ENCODE assay signal across 23 cellular contexts in genomic region chr4:7683126-7683703, GRCh38.
DNase-seq lines count a peak whose midpoint lies in the region; ATAC-seq, FAIRE-seq and TF ChIP-seq lines count a peak whose summit lies in the region.
"Had no signal": no experiment of that assay in that cellular context is flagged by ENCODE, and none has a peak within 500 bp of the region (broad histone marks: within the 10 kb centered on the region; RNA-seq: fewer than 3 reads in every experiment).

No MANE protein-coding gene starts in this region.

- TF ChIP-seq POLR2A in esophagus squamous epithelium (IDR thresholded peaks at IDR 0.05) = no peak
- TF ChIP-seq POLR2A in GM12891 (IDR thresholded peaks at IDR 0.05; ENCODE audit: low read depth, low read length) = no peak

- H3K27ac ChIP-seq in left lung (no peak overlapping the region), esophagus squamous epithelium (no peak overlapping the region)
- H3K27ac ChIP-seq: 22Rv1, BLaER1, C4-2B, GM23248 had no signal

- 90% methylated on average over 2 of the region's 5 CpGs; no CpG with 5 or more reads in 1 of the 2 donors for WGBS in esophagus squamous epithelium, 2 donors

- ATAC-seq in Right ventricle myocardium inferior (no peak), left ventricle myocardium superior (no peak), T-helper 17 cell (no peak), left lung (no peak)
- ATAC-seq: CD8-positive, alpha-beta T cell; HCT116 had no signal

- H3K9me3 ChIP-seq in T-helper 17 cell (ENCODE audit: control insufficient read depth, low read length, poor library complexity, severe bottlenecking) (no peaks in the 10 kb centered on the region), left lung (peaks cover 0 to 22% of the 10 kb centered on the region in 2 donors), esophagus squamous epithelium (peaks cover 0 to 8% (median 0%) of the 10 kb centered on the region in 3 donors)
- H3K9me3 ChIP-seq: BLaER1 had no signal

- H3K27me3 ChIP-seq in left lung (peaks cover 0 to 13% of the 10 kb centered on the region in 2 donors), esophagus squamous epithelium (peaks cover 0 to 22% (median 0%) of the 10 kb centered on the region in 4 donors)
- H3K27me3 ChIP-seq: BLaER1 had no signal

- H3K4me1 Mint-ChIP-seq in T-helper 17 cell = no peaks in the 10 kb centered on the region
- H3K4me1 Mint-ChIP-seq: B cell; CD4-positive, CD25-positive, alpha-beta regulatory T cell had no signal

- no peak for TF ChIP-seq CTCF in left lung (IDR thresholded peaks at IDR 0.05)
- TF ChIP-seq CTCF in esophagus squamous epithelium (IDR thresholded peaks at IDR 0.05) = no peak

- no peak overlapping the region for H3K4me3 Mint-ChIP-seq in T-helper 17 cell
- H3K4me3 Mint-ChIP-seq: B cell; CD4-positive, CD25-positive, alpha-beta regulatory T cell; CD8-positive, alpha-beta T cell; H9; HFFc6 had no signal

- H3K27me3 Mint-ChIP-seq in T-helper 17 cell = no peaks in the 10 kb centered on the region
- H3K27me3 Mint-ChIP-seq: B cell had no signal

- peak overlapping the region; percentile 1 for H3K27ac Mint-ChIP-seq in T-helper 17 cell
- H3K27ac Mint-ChIP-seq: B cell; CD4-positive, CD25-positive, alpha-beta regulatory T cell; CD8-positive, alpha-beta T cell; H9; HFFc6 had no signal

- H3K36me3 ChIP-seq in left lung = no peaks in the 10 kb centered on the region
- H3K36me3 ChIP-seq in esophagus squamous epithelium = no peaks in the 10 kb centered on the region

- H3K4me3 ChIP-seq in left lung (no peak overlapping the region), esophagus squamous epithelium (no peak overlapping the region)
- H3K4me3 ChIP-seq: BLaER1, GM23248 had no signal

- intact Hi-C loops in Right ventricle myocardium inferior (cut with DNase I) (no loop called here), left ventricle myocardium superior (cut with micrococcal nuclease) (no loop called here), left lung (cut with DNase I) (no loop called here), esophagus squamous epithelium (cut with DNase I) (no loop called here)

- H3K4me1 ChIP-seq in left lung = no peaks in the 10 kb centered on the region
- peaks cover 0 to 8% (median 0%) of the 10 kb centered on the region in 3 donors for H3K4me1 ChIP-seq in esophagus squamous epithelium
- H3K4me1 ChIP-seq: Caco-2 had no signal

- peak; percentile 26 for DNase-seq in Right ventricle myocardium inferior (ENCODE audit: missing footprints)
- no peak for DNase-seq in left ventricle myocardium superior
- no peak for DNase-seq in T-helper 17 cell
- DNase-seq in left lung = peak; percentile 11 to 23
- no peak for DNase-seq in urothelium cell line (ENCODE audit: low spot score)
- no peak for DNase-seq in esophagus squamous epithelium (lab: John Stamatoyannopoulos, UW)
- DNase-seq in GM12891 (ENCODE audit: insufficient read length, low spot score) = no peak
- DNase-seq: Caco-2; CD4-positive, CD25-positive, alpha-beta regulatory T cell; CD8-positive, alpha-beta T cell; DMS153; DND-41; GM23248; H9; HFFc6 had no signal

- H3K36me3 Mint-ChIP-seq in T-helper 17 cell (ENCODE audit: low read depth) = no peaks in the 10 kb centered on the region
- H3K36me3 Mint-ChIP-seq: CD4-positive, CD25-positive, alpha-beta regulatory T cell; CD8-positive, alpha-beta T cell had no signal

- FAIRE-seq in urothelium cell line (lab: Jason Lieb, UNC) (no peak), GM12891 (lab: Jason Lieb, UNC) (no peak)
- FAIRE-seq: A204.1, G401.6, GM19239 had no signal

TF ChIP-seq in GM12891, 5 proteins besides CTCF, POLR2A, EP300 and RAD21:
- no peak for TF ChIP-seq PAX5 (IDR thresholded peaks at IDR 0.05; ENCODE audit: insufficient read depth, low read length, severe bottlenecking)
- TF ChIP-seq SPI1 (IDR thresholded peaks at IDR 0.05; ENCODE audit: low read depth, low read length) = no peak
- no peak for TF ChIP-seq POLR2AphosphoS5 (IDR thresholded peaks at IDR 0.05; ENCODE audit: low read depth, low read length)
- no peak for TF ChIP-seq POU2F2 (IDR thresholded peaks at IDR 0.05; ENCODE audit: low read depth, low read length)
- TF ChIP-seq TAF1 (IDR thresholded peaks at IDR 0.05; ENCODE audit: low read depth, low read length) = no peak
TF ChIP-seq in GM12891: peak in this region for 0.

Comparison
In these comparisons a context has a peak if more than half of its experiments do, and no peak if none do; other contexts are left out.
1. DNase-seq: peak in Right ventricle myocardium inferior (single experiment) and left lung (2 of 2); none in left ventricle myocardium superior (single experiment), T-helper 17 cell (0 of 3), urothelium cell line (single experiment), esophagus squamous epithelium (single experiment) and GM12891 (single experiment).